In the genomic region with DNA sequence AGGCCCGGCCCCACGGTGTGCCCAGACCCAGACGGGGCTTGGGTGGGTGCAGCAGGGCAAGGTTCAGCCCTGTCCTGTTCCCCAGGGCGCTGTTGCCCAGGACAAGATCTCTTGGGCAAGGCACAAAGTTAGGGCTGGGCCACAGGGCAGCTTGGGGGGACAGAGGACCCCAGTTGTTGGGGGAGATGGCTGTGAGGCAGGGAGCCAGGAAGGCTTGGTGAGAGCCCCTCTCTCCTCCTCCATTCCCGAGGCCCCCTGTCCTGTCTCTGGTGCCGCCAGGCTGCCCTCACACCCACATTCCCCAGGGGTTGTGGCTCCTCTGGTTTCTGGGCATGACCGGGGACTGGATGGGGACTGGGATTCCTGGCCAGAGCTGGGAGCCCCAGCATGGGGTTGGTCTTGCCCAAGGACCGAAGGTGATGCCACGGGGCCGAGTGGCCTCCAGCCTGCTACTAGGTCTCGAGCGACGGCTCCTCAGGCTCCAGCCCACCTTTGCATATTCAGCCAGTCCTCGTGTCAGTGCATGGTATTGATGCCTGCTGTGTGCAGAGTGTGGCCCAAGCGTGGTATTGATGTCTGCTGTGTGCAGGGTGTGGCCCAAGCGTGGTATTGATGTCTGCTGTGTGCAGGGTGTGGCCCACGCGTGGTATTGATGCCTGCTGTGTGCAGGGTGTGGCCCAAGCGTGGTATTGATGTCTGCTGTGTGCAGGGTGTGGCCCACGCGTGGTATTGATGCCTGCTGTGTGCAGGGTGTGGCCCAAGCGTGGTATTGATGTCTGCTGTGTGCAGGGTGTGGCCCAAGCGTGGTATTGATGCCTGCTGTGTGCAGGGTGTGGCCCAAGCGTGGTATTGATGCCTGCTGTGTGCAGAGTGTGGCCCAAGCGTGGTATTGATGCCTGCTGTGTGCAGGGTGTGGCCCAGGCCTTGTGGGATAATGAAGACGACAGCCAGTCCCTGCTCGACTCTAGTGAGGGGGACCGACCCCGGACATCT, we compare ENCODE assay signal across 9 cellular contexts. TPM values are rescaled to one million over a fixed set of nuclear protein-coding genes. Genes with fewer than 3 reads are reported as not detected.
A peak's percentile ranks its signal among the peaks of the same experiment; 100 is the strongest.
DNase-seq lines count a peak whose midpoint lies in the region; ATAC-seq, FAIRE-seq and TF ChIP-seq lines count a peak whose summit lies in the region.
"Not testable (repeated sequence)": the region's sequence is repeated elsewhere in the genome, so short reads cannot be mapped to it uniquely, and the experiment has no call there.
"Had no signal": no experiment of that assay in that cellular context is flagged by ENCODE, and none has a peak within 500 bp of the region (broad histone marks: within the 10 kb centered on the region; RNA-seq: fewer than 3 reads in every experiment).

No MANE protein-coding gene starts in this region.

- H2BK15ac ChIP-seq in H9 (ENCODE audit: low read depth, low read length) = not testable (repeated sequence)

- intact Hi-C loops in activated B cell treated with CpG ODN at 0.5 μM for 24 hours (cut with micrococcal nuclease); left ventricle myocardium inferior (cut with micrococcal nuclease); lower lobe of right lung (cut with DNase I): not testable (repeated sequence)

- H3K79me1 ChIP-seq in H9 (ENCODE audit: insufficient read depth, low read depth, low read length, poor library complexity, severe bottlenecking) = not testable (repeated sequence)

- not testable (repeated sequence) for H2AK5ac ChIP-seq in H9 (ENCODE audit: insufficient read length, low read length)

- not testable (repeated sequence) for H3T11ph ChIP-seq in H9 (ENCODE audit: low read length)

- H4K8ac ChIP-seq in H9 (replicated peaks; ENCODE audit: insufficient read length, low read depth, low read length) = not testable (repeated sequence)

- H3K4ac ChIP-seq in H9 (ENCODE audit: low read depth, low read length) = not testable (repeated sequence)

- H4K91ac ChIP-seq in H9 (ENCODE audit: insufficient read length, low read depth, low read length) = not testable (repeated sequence)

- peak; percentile 77 for FAIRE-seq in bronchial epithelial cell (lab: Jason Lieb, UNC)

- H3K9me3 Mint-ChIP-seq in H9, activated B cell treated with CpG ODN at 0.5 μM for 24 hours, type B pancreatic cell: not testable (repeated sequence)

- H2BK12ac ChIP-seq in H9 (ENCODE audit: insufficient read length, low read depth, low read length) = not testable (repeated sequence)

- H3K27me3 Mint-ChIP-seq in H9 (ENCODE audit: low read depth) (peaks cover 14% of the 10 kb centered on the region), activated B cell treated with CpG ODN at 0.5 μM for 24 hours (peaks cover 21% of the 10 kb centered on the region)
- not testable (repeated sequence) for H3K27me3 Mint-ChIP-seq in type B pancreatic cell

- H3K27ac Mint-ChIP-seq in H9, activated B cell treated with CpG ODN at 0.5 μM for 24 hours, type B pancreatic cell: not testable (repeated sequence)

- not testable (repeated sequence) for H4K5ac ChIP-seq in H9 (ENCODE audit: insufficient read length, low read depth, low read length)

- CTCF ChIA-PET in activated B cell treated with CpG ODN at 0.5 μM for 24 hours (lab: Charles Lee) = interaction anchor here (1.0 kb wide), 1 partner anchor 13 kb away, joined by 3 read pairs; no protein-coding TSS in a partner anchor

- not testable (repeated sequence) for H3K56ac ChIP-seq in H9 (ENCODE audit: insufficient read length, low read depth, low read length)

- not testable (repeated sequence) for H2BK120ac ChIP-seq in H9 (ENCODE audit: low read depth, low read length, poor library complexity, severe bottlenecking)

- H3K4me3 Mint-ChIP-seq in H9, activated B cell treated with CpG ODN at 0.5 μM for 24 hours: not testable (repeated sequence)
- H3K4me3 Mint-ChIP-seq in type B pancreatic cell = peak overlapping the region; percentile 72

- H3K4me1 Mint-ChIP-seq in H9 = peaks cover 25 to 36% of the 10 kb centered on the region in 2 experiments
- H3K4me1 Mint-ChIP-seq in activated B cell treated with CpG ODN at 0.5 μM for 24 hours = not testable (repeated sequence)
- peaks cover 39% of the 10 kb centered on the region for H3K4me1 Mint-ChIP-seq in type B pancreatic cell (ENCODE audit: unreplicated experiment)

- ATAC-seq in activated B cell treated with CpG ODN at 0.5 μM for 24 hours (ENCODE audit: low read depth) = peak; percentile 18
- ATAC-seq in lower lobe of right lung = not testable (repeated sequence)

- POLR2A ChIA-PET in activated B cell treated with CpG ODN at 0.5 μM for 24 hours (lab: Charles Lee) = not testable (repeated sequence)

- not testable (repeated sequence) for H3K9me3 ChIP-seq in BLaER1; H9 (ENCODE audit: control insufficient read depth, low read depth, low read length); left ventricle myocardium inferior (replicated peaks); lower lobe of right lung; osteoblast (ENCODE audit: low read depth, low read length)

- TF ChIP-seq CTCF in H9 (conservative IDR thresholded peaks at IDR 0.05) (peak; percentile 10; the same call in 1 of the 3 replicates), type B pancreatic cell (conservative IDR thresholded peaks at IDR 0.05) (peak; percentile 13)
- TF ChIP-seq CTCF in activated B cell treated with CpG ODN at 0.5 μM for 24 hours (IDR thresholded peaks at IDR 0.05); bronchial epithelial cell (IDR thresholded peaks at IDR 0.05; ENCODE audit: insufficient read depth, low read length, severe bottlenecking); left ventricle myocardium inferior (IDR thresholded peaks at IDR 0.05; ENCODE audit: borderline replicate concordance); lower lobe of right lung (IDR thresholded peaks at IDR 0.05); osteoblast (IDR thresholded peaks at IDR 0.05; ENCODE audit: extremely low read depth, low read depth, low read length): not testable (repeated sequence)

- H3K4me2 ChIP-seq in BLaER1 = peak overlapping the region; percentile 90
- H3K4me2 ChIP-seq in H9 (ENCODE audit: insufficient read depth, insufficient read length, low read length); osteoblast (ENCODE audit: insufficient read depth, low read length): not testable (repeated sequence)

- H3K4me3 ChIP-seq in BLaER1 (peak overlapping the region; percentile 47), lower lobe of right lung (peak overlapping the region; percentile 20)
- H3K4me3 ChIP-seq in bronchial epithelial cell (ENCODE audit: low read depth, low read length); left ventricle myocardium inferior; osteoblast (ENCODE audit: insufficient read depth, low read length): not testable (repeated sequence)

- H3K36me3 Mint-ChIP-seq in H9 (ENCODE audit: insufficient read depth in 1 of 3, low read depth in 3 of 3); activated B cell treated with CpG ODN at 0.5 μM for 24 hours (ENCODE audit: low read depth); type B pancreatic cell: not testable (repeated sequence)

- not testable (repeated sequence) for H2AFZ ChIP-seq in H9 (ENCODE audit: low read length); osteoblast (ENCODE audit: low read length)

- not testable (repeated sequence) for H2BK20ac ChIP-seq in H9 (ENCODE audit: low read depth, low read length, poor library complexity, severe bottlenecking)

- H3K9ac ChIP-seq in BLaER1 = peak overlapping the region; percentile 58; the same call in 1 of the 2 replicates
- not testable (repeated sequence) for H3K9ac ChIP-seq in H9 (ENCODE audit: extremely low read depth, insufficient read length, low read length)

- H3K14ac ChIP-seq in H9 (ENCODE audit: insufficient read depth, low read length) = not testable (repeated sequence)

- H4K20me1 ChIP-seq in BLaER1; H9 (ENCODE audit: control insufficient read depth, insufficient read depth, insufficient read length); osteoblast (ENCODE audit: insufficient read depth, low read length): not testable (repeated sequence)

- H3K23me2 ChIP-seq in H9 (ENCODE audit: insufficient read length, low read depth, low read length, poor library complexity, severe bottlenecking) = not testable (repeated sequence)

- H3K4me1 ChIP-seq in BLaER1 = peaks cover 22% of the 10 kb centered on the region
- not testable (repeated sequence) for H3K4me1 ChIP-seq in H9 (ENCODE audit: insufficient read depth, low read length); osteoblast (ENCODE audit: insufficient read depth, low read length)
- H3K4me1 ChIP-seq in left ventricle myocardium inferior = peaks cover 63% of the 10 kb centered on the region
- H3K4me1 ChIP-seq in lower lobe of right lung = peaks cover 25% of the 10 kb centered on the region

- H3K18ac ChIP-seq in H9 (ENCODE audit: insufficient read length, low read depth, low read length) = peak overlapping the region; percentile 32

- H3K36me3 ChIP-seq in BLaER1; bronchial epithelial cell (ENCODE audit: control insufficient read depth, insufficient read depth, low read length); lower lobe of right lung; osteoblast (ENCODE audit: insufficient read depth, low read length): not testable (repeated sequence)
- H3K36me3 ChIP-seq in left ventricle myocardium inferior = peaks cover 13% of the 10 kb centered on the region

- H3K27me3 ChIP-seq in BLaER1; H9 (ENCODE audit: insufficient read depth, low read length); bronchial epithelial cell (ENCODE audit: control insufficient read depth, insufficient read depth, low read length); left ventricle myocardium inferior (ENCODE audit: low read depth); lower lobe of right lung (ENCODE audit: low read depth): not testable (repeated sequence)
- H3K27me3 ChIP-seq in osteoblast (ENCODE audit: insufficient read depth, low read length) = peaks cover 18% of the 10 kb centered on the region

- H3K79me2 ChIP-seq in H9 (ENCODE audit: insufficient read depth, low read length); osteoblast (ENCODE audit: insufficient read depth, low read length): not testable (repeated sequence)

- not testable (repeated sequence) for H3K23ac ChIP-seq in H9 (ENCODE audit: insufficient read length, low read depth, low read length)

- not testable (repeated sequence) for DNase-seq in H9; activated B cell treated with CpG ODN at 0.5 μM for 24 hours; bronchial epithelial cell (ENCODE audit: low read depth); left ventricle myocardium inferior; lower lobe of right lung; type B pancreatic cell (ENCODE audit: extremely low spot score, unreplicated experiment)
- peak; percentile 60 for DNase-seq in osteoblast (ENCODE audit: insufficient read length, low spot score, missing footprints)

- peak overlapping the region; percentile 79 for H3K27ac ChIP-seq in BLaER1
- not testable (repeated sequence) for H3K27ac ChIP-seq in H9 (ENCODE audit: insufficient read length, low read depth, low read length); lower lobe of right lung; osteoblast (ENCODE audit: low read depth, low read length)
- peak overlapping the region; percentile 19 for H3K27ac ChIP-seq in left ventricle myocardium inferior (replicated peaks)

- no CpG with 5 or more reads among the region's 29 CpGs for WGBS in H9 (ENCODE audit: extremely low coverage, insufficient read length, low lambda C conversion rate)

- not testable (repeated sequence) for H2BK5ac ChIP-seq in H9 (ENCODE audit: insufficient read length, low read length)

RNA-seq across cellular contexts. Expression of gene SMTNL2, which starts 11.3 kb away (rescaled TPM):
- 0.77 and 1.6 TPM in 2 replicates for total RNA-seq in H9 (2021)
- total RNA-seq in activated B cell treated with CpG ODN at 0.5 μM for 24 hours = not detected in 2 replicates
- not detected in 2 replicates for total RNA-seq in bronchial epithelial cell
- total RNA-seq in left ventricle myocardium inferior = 33.4 TPM
- 6.4 TPM for total RNA-seq in lower lobe of right lung
- total RNA-seq in osteoblast = not detected in 2 replicates
- total RNA-seq in type B pancreatic cell (ENCODE audit: low replicate concordance) = 19.4 and 25.5 TPM in 2 replicates
- total RNA-seq: HFFc6 had no signal

RNA-seq across cellular contexts. Expression of gene GGT6, which starts 35.3 kb away (rescaled TPM):
- total RNA-seq in H9 (2021) = 0.13 and 0.17 TPM in 2 replicates
- total RNA-seq in activated B cell treated with CpG ODN at 0.5 μM for 24 hours = not detected in 2 replicates
- total RNA-seq in bronchial epithelial cell = 6.6 and 24.1 TPM in 2 replicates
- total RNA-seq in left ventricle myocardium inferior = not detected
- 3.7 TPM for total RNA-seq in lower lobe of right lung
- not detected in 2 replicates for total RNA-seq in osteoblast
- 1.0 and 1.4 TPM in 2 replicates for total RNA-seq in type B pancreatic cell (ENCODE audit: low replicate concordance)
- total RNA-seq: HFFc6 had no signal

RNA-seq across cellular contexts. Expression of gene MYBBP1A, which starts 40.5 kb away (rescaled TPM):
- total RNA-seq in H9 (2021) (177 and 181 TPM in 2 replicates), activated B cell treated with CpG ODN at 0.5 μM for 24 hours (90.3 and 108 TPM in 2 replicates), bronchial epithelial cell (45.1 and 60.6 TPM in 2 replicates), left ventricle myocardium inferior (21.3 TPM), lower lobe of right lung (38.8 TPM), osteoblast (47.1 and 49.2 TPM in 2 replicates), type B pancreatic cell (ENCODE audit: low replicate concordance) (63.7 and 66.0 TPM in 2 replicates)

RNA-seq across cellular contexts. Expression of gene ALOX15, which starts 45.8 kb away (rescaled TPM):
- total RNA-seq in H9 (2021) = 0.31 and 0.39 TPM in 2 replicates
- not detected in 2 replicates for total RNA-seq in activated B cell treated with CpG ODN at 0.5 μM for 24 hours
- total RNA-seq in bronchial epithelial cell = under 0.01 TPM in 1 of 2 replicates, not detected in the other
- total RNA-seq in left ventricle myocardium inferior = 0.33 TPM
- 6.1 TPM for total RNA-seq in lower lobe of right lung
- not detected in 2 replicates for total RNA-seq in osteoblast
- 2.1 and 4.9 TPM in 2 replicates for total RNA-seq in type B pancreatic cell (ENCODE audit: low replicate concordance)
- total RNA-seq: HFFc6 had no signal
